In the genomic region with DNA sequence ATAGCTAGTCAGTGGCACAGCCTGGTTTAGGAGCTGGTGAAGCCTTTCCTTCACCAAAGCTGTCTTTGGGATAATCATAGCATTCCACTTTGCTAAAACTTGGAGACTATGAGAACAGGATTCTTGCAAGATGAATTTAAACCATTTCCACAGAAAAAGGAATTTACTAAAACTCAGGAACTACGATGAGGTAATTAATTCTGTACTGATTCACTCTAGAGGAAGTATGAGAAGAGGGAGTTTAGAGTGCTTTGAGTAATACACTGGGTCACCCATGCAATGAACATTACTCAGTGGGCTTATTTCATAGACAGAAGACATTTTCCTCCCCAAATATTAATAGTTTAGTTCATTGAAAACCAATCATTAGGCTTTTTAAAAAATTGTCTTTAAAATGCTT, we compare ENCODE assay signal across 9 cellular contexts.
"Had no signal": no experiment of that assay in that cellular context is flagged by ENCODE, and none has a peak within 500 bp of the region (broad histone marks: within the 10 kb centered on the region; RNA-seq: fewer than 3 reads in every experiment).

No MANE protein-coding gene starts in this region.

- H3K36me3 ChIP-seq: sigmoid colon had no signal

- H3K4me1 ChIP-seq: psoas muscle had no signal

- H3K4me3 ChIP-seq: psoas muscle, sigmoid colon had no signal

- H3K27ac ChIP-seq: psoas muscle, sigmoid colon had no signal

- DNase-seq: activated CD4-positive, alpha-beta T cell treated with anti-CD3 and anti-CD28 coated beads for 48 hours; amniotic stem cell; hippocampal formation; psoas muscle; sigmoid colon; stimulated activated CD4-positive, alpha-beta T cell treated with anti-CD3 and anti-CD28 coated beads, Interleukin-2, amount 100 ng/mL, for 24 hours; stimulated activated naive B cell treated with anti-CD40 and anti-IgM and Interleukin-4, amounts not matched to agents 10 μg/mL and 1 μg/mL and 100 μg/mL, for 72 hours; substantia nigra; T-helper 1 cell had no signal

- H3K9me3 ChIP-seq: psoas muscle, sigmoid colon had no signal
